Comparison of ENCODE assay signal across 1 cellular context in the genomic region with DNA sequence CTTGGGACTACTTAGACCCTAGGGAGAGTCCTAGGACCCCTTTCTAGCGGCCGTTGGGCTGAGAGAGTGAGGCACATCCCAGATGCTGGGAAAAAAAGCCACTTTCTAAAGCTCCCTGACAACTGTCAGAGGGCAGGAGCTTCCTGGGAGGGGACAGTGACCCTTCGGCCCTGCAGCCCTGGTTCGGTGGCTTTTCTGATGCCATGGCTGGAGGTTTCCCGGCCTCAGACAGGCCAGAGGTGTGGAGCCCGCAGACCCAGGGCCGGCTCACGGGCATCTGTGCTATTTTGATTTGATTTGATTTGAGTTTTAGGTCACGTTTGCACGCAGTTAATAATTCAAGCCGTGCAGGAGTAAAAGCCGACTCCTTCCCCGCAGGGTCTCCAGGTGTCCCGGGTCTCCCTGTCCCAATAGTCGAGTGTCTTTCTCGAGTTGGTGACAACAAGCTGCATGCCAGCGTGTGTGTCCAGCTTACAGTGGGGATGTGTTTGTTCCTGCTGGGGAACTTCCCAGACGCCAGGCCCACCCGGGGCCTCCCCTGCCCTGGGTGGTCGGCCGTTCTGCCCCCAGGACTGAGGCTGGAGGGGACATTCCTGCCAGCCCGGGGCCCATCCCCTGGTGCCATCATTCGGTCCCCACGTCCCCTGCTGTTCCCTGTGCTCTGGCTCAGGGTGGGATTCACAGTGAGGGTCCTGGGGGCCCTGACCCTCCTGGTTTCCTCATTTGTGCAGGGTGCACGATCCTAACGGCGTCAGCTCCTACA.
TF ChIP-seq lines count a peak whose summit lies in the region.

No MANE protein-coding gene starts in this region.

TF ChIP-seq in HepG2, 621 proteins besides CTCF, POLR2A, EP300 and RAD21:
- TF ChIP-seq EZH2 (conservative IDR thresholded peaks at IDR 0.05; ENCODE audit: low read depth, low read length), result peak; percentile 92
- TF ChIP-seq, protein P1, sequence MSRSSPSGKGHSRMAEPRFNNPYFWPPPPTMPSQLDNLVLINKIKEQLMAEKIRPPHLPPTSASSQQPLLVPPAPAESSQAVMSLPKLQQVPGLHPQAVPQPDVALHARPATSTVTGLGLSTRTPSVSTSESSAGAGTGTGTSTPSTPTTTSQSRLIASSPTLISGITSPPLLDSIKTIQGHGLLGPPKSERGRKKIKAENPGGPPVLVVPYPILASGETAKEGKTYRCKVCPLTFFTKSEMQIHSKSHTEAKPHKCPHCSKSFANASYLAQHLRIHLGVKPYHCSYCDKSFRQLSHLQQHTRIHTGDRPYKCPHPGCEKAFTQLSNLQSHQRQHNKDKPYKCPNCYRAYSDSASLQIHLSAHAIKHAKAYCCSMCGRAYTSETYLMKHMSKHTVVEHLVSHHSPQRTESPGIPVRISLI (CRISPR knock-in tag; IDR thresholded peaks at IDR 0.05; ENCODE audit: borderline replicate concordance), result no peak
